In genomic region chr7:1712907-1713501, GRCh38 we compare ENCODE assay signal across 27 cellular contexts. TPM values are rescaled to one million over a fixed set of nuclear protein-coding genes. Genes with fewer than 3 reads are reported as not detected.
DNase-seq lines count a peak whose midpoint lies in the region; ATAC-seq and TF ChIP-seq lines count a peak whose summit lies in the region.
"Had no signal": no experiment of that assay in that cellular context is flagged by ENCODE, and none has a peak within 500 bp of the region (broad histone marks: within the 10 kb centered on the region; RNA-seq: fewer than 3 reads in every experiment).

No MANE protein-coding gene starts in this region.

- peaks cover 8% of the 10 kb centered on the region; the same call in 1 of the 2 replicates for H3K9me3 ChIP-seq in SK-N-SH
- H3K9me3 ChIP-seq in spleen: peaks cover 3 to 21% (median 16%) of the 10 kb centered on the region in 8 donors
- peaks cover 7% of the 10 kb centered on the region for H3K9me3 ChIP-seq in vagina
- H3K9me3 ChIP-seq: gastrocnemius medialis, ovary, right lobe of liver, SJCRH30 had no signal

- H3K4me3 ChIP-seq in SK-N-SH (ENCODE audit: low read depth in 2 of 2, low read length in 1 of 2) (no peak overlapping the region), spleen (no peak overlapping the region), vagina (no peak overlapping the region)
- H3K4me3 ChIP-seq: gastrocnemius medialis, ovary, PC-9, right lobe of liver, SJCRH30, upper lobe of left lung had no signal

- intact Hi-C loops in left cardiac atrium (cut with DNase I) (loop anchor here in 1 of 2 donors (5.0 kb wide), 1 partner anchor 34 kb away; no protein-coding TSS in a partner anchor), spleen (cut with DNase I; ENCODE audit: low total_unique reads) (no loop called here), vagina (cut with DNase I) (no loop called here)

- H2AFZ ChIP-seq in SK-N-SH (ENCODE audit: low read depth): no peak overlapping the region
- H2AFZ ChIP-seq: PC-9 had no signal

- no peak overlapping the region for H3K9ac ChIP-seq in SK-N-SH

- H3K4me1 ChIP-seq in SK-N-SH (ENCODE audit: control insufficient read depth in 1 of 2, insufficient read depth in 2 of 2, low read depth in 1 of 2, low read length in 1 of 2): peaks cover 0 to 66% of the 10 kb centered on the region in 2 experiments; a peak in 2 of 4 replicates
- H3K4me1 ChIP-seq in spleen: peaks cover 0 to 23% (median 10%) of the 10 kb centered on the region in 6 donors
- no peaks in the 10 kb centered on the region for H3K4me1 ChIP-seq in vagina

- CTCF ChIA-PET in SK-N-SH (lab: Yijun Ruan, JAX): interaction anchor here (0.6 to 1.2 kb wide), 4 partner anchors 12 to 253 kb away, joined by 3 to 4 read pairs (median 3); no protein-coding TSS in a partner anchor

- H3F3A ChIP-seq in SK-N-SH (replicated peaks; ENCODE audit: insufficient read depth): no peaks in the 10 kb centered on the region

- H3K27ac ChIP-seq in SK-N-SH (ENCODE audit: low read depth in 2 of 2, low read length in 1 of 2): peak overlapping the region in 1 of 2 experiments; percentile 79; a peak in 2 of 4 replicates
- H3K27ac ChIP-seq in spleen: no peak overlapping the region
- no peak overlapping the region for H3K27ac ChIP-seq in vagina
- H3K27ac ChIP-seq: ovary, PC-9, SJCRH30, upper lobe of left lung had no signal

- H3K9me2 ChIP-seq in SK-N-SH: no peaks in the 10 kb centered on the region

- no peak overlapping the region for H3K4me2 ChIP-seq in SK-N-SH
- H3K4me2 ChIP-seq: PC-9 had no signal

- TF ChIP-seq CTCF in SK-N-SH (IDR thresholded peaks at IDR 0.05) (no peak), spleen (IDR thresholded peaks at IDR 0.05 in 8 of 11, conservative IDR thresholded peaks at IDR 0.05 in 3 of 11) (no peak), GM20000 (IDR thresholded peaks at IDR 0.05; ENCODE audit: extremely low read depth, missing control alignments) (no peak), vagina (IDR thresholded peaks at IDR 0.05) (no peak)

- DNase-seq in SK-N-SH (peak; percentile 60), SHP77 (lab: John Stamatoyannopoulos, UW) (peak; percentile 87), left cardiac atrium (peak; percentile 9), spleen (peak; percentile 62), GM20000 (ENCODE audit: low spot score) (no peak), vagina (ENCODE audit: extremely low spot score in 2 of 2) (no peak)
- DNase-seq: activated CD4-positive, alpha-beta T cell treated with anti-CD3 and anti-CD28 coated beads, Interleukin-2, amount 10 ng/mL, durations not matched to agents 24 days and 14 days; cerebellar nuclear complex; effector CD8-positive, alpha-beta T cell; KBM-7; kidney glomerular epithelial cell; MM.1S; naive thymus-derived CD4-positive, alpha-beta T cell; NCI-H1436; ovary; PC-9; stimulated activated CD4-positive, alpha-beta T cell treated with anti-CD3 and anti-CD28 coated beads, Interleukin-15, amount 100 ng/mL, for 24 hours; stimulated activated CD8-positive, alpha-beta memory T cell treated with anti-CD3 and anti-CD28 coated beads, Interleukin-4, amount 100 ng/mL, for 48 hours had no signal

- POLR2A ChIA-PET in SK-N-SH (lab: Yijun Ruan, JAX): interaction anchor here (0.8 kb wide), 1 partner anchor 497 kb away, joined by 3 read pairs; no protein-coding TSS in a partner anchor

- no peaks in the 10 kb centered on the region for H3K79me2 ChIP-seq in SK-N-SH (ENCODE audit: insufficient read depth)

- TF ChIP-seq RAD21 in SK-N-SH (IDR thresholded peaks at IDR 0.05; ENCODE audit: low read length): no peak

- ATAC-seq in SK-N-SH treated with all-trans-retinoic acid at 6 μM for 48 hours (no peak), left cardiac atrium (no peak), HG03354 (IDR thresholded peaks at IDR 0.05; ENCODE audit: poor library complexity, severe bottlenecking, unreplicated experiment) (no peak)
- ATAC-seq: activated naive CD4-positive, alpha-beta T cell treated with anti-CD3 and anti-CD28 coated beads, Interleukin-2, amount 50 U/mL, for 72 hours; activated T-helper 17 cell treated with anti-CD3 and anti-CD28 coated beads, Interleukin-2, amount 50 U/mL, for 72 hours; esophagus mucosa; naive thymus-derived CD4-positive, alpha-beta T cell had no signal

- WGBS in SK-N-SH (ENCODE audit: low lambda C conversion rate): 73% methylated on average over 18 of the region's 18 CpGs
- WGBS in spleen, 5 donors: 52 to 75% (median 68%) methylated on average over 18 of the region's 18 CpGs

- H4K20me1 ChIP-seq in SK-N-SH (ENCODE audit: insufficient read depth): no peaks in the 10 kb centered on the region

- TF ChIP-seq EP300 in SK-N-SH (IDR thresholded peaks at IDR 0.05; ENCODE audit: borderline replicate concordance in 1 of 2, low read depth in 1 of 2, low read length in 1 of 2): no peak

- no peaks in the 10 kb centered on the region; the same call in 1 of the 2 replicates for H3K27me3 ChIP-seq in SK-N-SH (ENCODE audit: insufficient read depth)
- peaks cover 0 to 34% (median 0%) of the 10 kb centered on the region in 7 donors for H3K27me3 ChIP-seq in spleen (replicated peaks in 1 of 7)
- H3K27me3 ChIP-seq in vagina: no peaks in the 10 kb centered on the region
- H3K27me3 ChIP-seq: gastrocnemius medialis, ovary, right lobe of liver, SJCRH30 had no signal

- TF ChIP-seq POLR2A in spleen (IDR thresholded peaks at IDR 0.05): no peak
- no peak for TF ChIP-seq POLR2A in vagina (IDR thresholded peaks at IDR 0.05)

- H3K36me3 ChIP-seq in SK-N-SH (replicated peaks in 1 of 2; ENCODE audit: control insufficient read depth in 1 of 2, insufficient read depth in 2 of 2, low read length in 1 of 2): no peaks in the 10 kb centered on the region
- H3K36me3 ChIP-seq in spleen: peaks cover 0 to 5% (median 0%) of the 10 kb centered on the region in 6 donors
- H3K36me3 ChIP-seq in vagina: no peaks in the 10 kb centered on the region
- H3K36me3 ChIP-seq: gastrocnemius medialis, ovary, right lobe of liver, SJCRH30, upper lobe of left lung had no signal

TF ChIP-seq in SK-N-SH, 30 proteins besides CTCF, POLR2A, EP300 and RAD21:
- TF ChIP-seq RCOR1 (IDR thresholded peaks at IDR 0.05; ENCODE audit: low read length) (no peak), FOXJ3 (CRISPR knock-in tag; IDR thresholded peaks at IDR 0.05) (0 out of 2 replicates have a peak, but pooled peaks have one; percentile 23)

TF ChIP-seq in SK-N-SH treated with all-trans-retinoic acid at 6 μM for 48 hours, 23 proteins besides CTCF, POLR2A, EP300 and RAD21 (continues in another document):
- TF ChIP-seq ARNTL (CRISPR knock-in tag; IDR thresholded peaks at IDR 0.05; ENCODE audit: borderline replicate concordance, low read depth) (no peak), ZNF70 (CRISPR knock-in tag; IDR thresholded peaks at IDR 0.05) (no peak), ZNF8 (CRISPR knock-in tag; IDR thresholded peaks at IDR 0.05) (no peak), GLIS3 (CRISPR knock-in tag; IDR thresholded peaks at IDR 0.05) (no peak), ISL1 (CRISPR knock-in tag; IDR thresholded peaks at IDR 0.05) (no peak), CSRNP3 (CRISPR knock-in tag; IDR thresholded peaks at IDR 0.05) (no peak), ZFP30 (CRISPR knock-in tag; IDR thresholded peaks at IDR 0.05) (no peak), ZFP3 (CRISPR knock-in tag; IDR thresholded peaks at IDR 0.05) (no peak), RARB (CRISPR knock-in tag; IDR thresholded peaks at IDR 0.05) (no peak), ZC3H10 (CRISPR knock-in tag; IDR thresholded peaks at IDR 0.05) (no peak), SNAI2 (CRISPR knock-in tag; IDR thresholded peaks at IDR 0.05) (no peak)
- TF ChIP-seq, protein P1, sequence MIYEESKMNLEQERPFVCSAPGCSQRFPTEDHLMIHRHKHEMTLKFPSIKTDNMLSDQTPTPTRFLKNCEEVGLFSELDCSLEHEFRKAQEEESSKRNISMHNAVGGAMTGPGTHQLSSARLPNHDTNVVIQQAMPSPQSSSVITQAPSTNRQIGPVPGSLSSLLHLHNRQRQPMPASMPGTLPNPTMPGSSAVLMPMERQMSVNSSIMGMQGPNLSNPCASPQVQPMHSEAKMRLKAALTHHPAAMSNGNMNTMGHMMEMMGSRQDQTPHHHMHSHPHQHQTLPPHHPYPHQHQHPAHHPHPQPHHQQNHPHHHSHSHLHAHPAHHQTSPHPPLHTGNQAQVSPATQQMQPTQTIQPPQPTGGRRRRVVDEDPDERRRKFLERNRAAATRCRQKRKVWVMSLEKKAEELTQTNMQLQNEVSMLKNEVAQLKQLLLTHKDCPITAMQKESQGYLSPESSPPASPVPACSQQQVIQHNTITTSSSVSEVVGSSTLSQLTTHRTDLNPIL (CRISPR knock-in tag; IDR thresholded peaks at IDR 0.05; ENCODE audit: low read depth): no peak
- TF ChIP-seq, protein P2, sequence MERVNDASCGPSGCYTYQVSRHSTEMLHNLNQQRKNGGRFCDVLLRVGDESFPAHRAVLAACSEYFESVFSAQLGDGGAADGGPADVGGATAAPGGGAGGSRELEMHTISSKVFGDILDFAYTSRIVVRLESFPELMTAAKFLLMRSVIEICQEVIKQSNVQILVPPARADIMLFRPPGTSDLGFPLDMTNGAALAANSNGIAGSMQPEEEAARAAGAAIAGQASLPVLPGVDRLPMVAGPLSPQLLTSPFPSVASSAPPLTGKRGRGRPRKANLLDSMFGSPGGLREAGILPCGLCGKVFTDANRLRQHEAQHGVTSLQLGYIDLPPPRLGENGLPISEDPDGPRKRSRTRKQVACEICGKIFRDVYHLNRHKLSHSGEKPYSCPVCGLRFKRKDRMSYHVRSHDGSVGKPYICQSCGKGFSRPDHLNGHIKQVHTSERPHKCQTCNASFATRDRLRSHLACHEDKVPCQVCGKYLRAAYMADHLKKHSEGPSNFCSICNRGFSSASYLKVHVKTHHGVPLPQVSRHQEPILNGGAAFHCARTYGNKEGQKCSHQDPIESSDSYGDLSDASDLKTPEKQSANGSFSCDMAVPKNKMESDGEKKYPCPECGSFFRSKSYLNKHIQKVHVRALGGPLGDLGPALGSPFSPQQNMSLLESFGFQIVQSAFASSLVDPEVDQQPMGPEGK (CRISPR knock-in tag; IDR thresholded peaks at IDR 0.05; ENCODE audit: borderline replicate concordance): no peak

RNA-seq across cellular contexts. Expression of gene ELFN1, which starts 42.9 kb away (rescaled TPM):
- polyA plus RNA-seq in SK-N-SH (2012; rRNA removed) (0.05 and 0.06 TPM in 2 replicates), spleen (under 1 TPM; 0.22 to 0.70 (median 0.41) TPM)
- polyA plus RNA-seq in SK-N-SH (2012; cell fraction: cytosol; rRNA removed): 0.01 and 0.03 TPM in 2 replicates
- 0.01 and 0.05 TPM in 2 replicates for polyA plus RNA-seq in SK-N-SH (2012; cell fraction: nucleus; rRNA removed)
- total RNA-seq in left cardiac atrium (1 to 10 TPM; 6.0 to 9.5 TPM), spleen (1 to 10 TPM; 2.3 to 3.9 (median 2.8) TPM), vagina (2.2 TPM)
- total RNA-seq: activated CD4-positive, alpha-beta T cell treated with anti-CD3 and anti-CD28 coated beads, Interleukin-2, amount 10 ng/mL, durations not matched to agents 24 days and 14 days had no signal
- polyA plus RNA-seq: naive thymus-derived CD4-positive, alpha-beta T cell had no signal

Comparison
In these comparisons a context has a peak if more than half of its experiments do, and no peak if none do; other contexts are left out.
1. DNase-seq: peak in SK-N-SH (single experiment), SHP77 (2 of 2), left cardiac atrium (single experiment) and spleen (single experiment); none in GM20000 (single experiment) and vagina (0 of 2).